ENCODE assay signal across 8 cellular contexts in genomic region chr4:105191621-105192210, GRCh38. TPM values are rescaled to one million over a fixed set of nuclear protein-coding genes. Genes with fewer than 3 reads are reported as not detected.
DNase-seq lines count a peak whose midpoint lies in the region; ATAC-seq, FAIRE-seq and TF ChIP-seq lines count a peak whose summit lies in the region.

No MANE protein-coding gene starts in this region.

- no peak overlapping the region for H3K4me3 ChIP-seq in K562
- no peak overlapping the region for H3K4me3 ChIP-seq in MG63

- H3K9me3 ChIP-seq in K562 (replicated peaks; ENCODE audit: control insufficient read depth, insufficient read depth, low read depth, low read length) (no peaks in the 10 kb centered on the region), MG63 (no peaks in the 10 kb centered on the region)

- no peaks in the 10 kb centered on the region for H4K20me1 ChIP-seq in K562 (replicated peaks; ENCODE audit: control insufficient read depth, insufficient read depth, low read length)

- no peak overlapping the region for H2AFZ ChIP-seq in K562 (ENCODE audit: low read depth, low read length)

- H3K9ac ChIP-seq in K562 (ENCODE audit: insufficient read depth in 1 of 2, low read depth in 2 of 2, low read length in 2 of 2) = no peak overlapping the region

- peak; percentile 63 for DNase-seq in EH (ENCODE audit: low read depth)
- peak; percentile 48 for DNase-seq in GM20000 (ENCODE audit: low spot score)
- no peak for DNase-seq in K562 (ENCODE audit: extremely low read depth in 1 of 4, low spot score in 3 of 4)
- peak; percentile 50 for DNase-seq in renal cortical epithelial cell (ENCODE audit: low read depth)
- no peak for DNase-seq in foreskin melanocyte
- no peak for DNase-seq in HEK293T (ENCODE audit: extremely low spot score)
- DNase-seq in MG63 = no peak

- TF ChIP-seq POLR2A in K562 (conservative IDR thresholded peaks at IDR 0.05) = no peak

- POLR2A ChIA-PET in K562 (lab: Yijun Ruan, JAX) (no interaction called here), HEK293T (lab: Yijun Ruan, JAX) (no interaction called here)

- H3K79me2 ChIP-seq in K562 (ENCODE audit: control insufficient read depth, insufficient read depth, low read length) = no peaks in the 10 kb centered on the region

- no peak for TF ChIP-seq EP300 in K562 (IDR thresholded peaks at IDR 0.05; ENCODE audit: low read length)

- WGBS in K562 (ENCODE audit: insufficient coverage, low coverage, missing lambda C conversion rate) = 50% methylated on average over 3 of the region's 3 CpGs

- ATAC-seq in HG03558 (IDR thresholded peaks at IDR 0.05; ENCODE audit: extremely low read depth, unreplicated experiment) (peak; percentile 40), K562 (no peak)

- no peak for FAIRE-seq in K562 (lab: Jason Lieb, UNC)

- no peak for TF ChIP-seq RAD21 in K562 (CRISPR knock-in tag; conservative IDR thresholded peaks at IDR 0.05 in 1 of 2, IDR thresholded peaks at IDR 0.05 in 1 of 2)

- H3K36me3 ChIP-seq in K562 (ENCODE audit: control insufficient read depth, insufficient read depth, low read length) = peaks cover 2% of the 10 kb centered on the region; the same call in 1 of the 3 replicates
- H3K36me3 ChIP-seq in MG63 = no peaks in the 10 kb centered on the region

- no peak overlapping the region for H3K27ac ChIP-seq in K562 (ENCODE audit: extremely low read depth, low read depth, low read length)

- no peak for TF ChIP-seq CTCF in GM20000 (IDR thresholded peaks at IDR 0.05; ENCODE audit: extremely low read depth, missing control alignments)
- no peak for TF ChIP-seq CTCF in K562 (IDR thresholded peaks at IDR 0.05 in 2 of 3, conservative IDR thresholded peaks at IDR 0.05 in 1 of 3; ENCODE audit: insufficient read depth in 2 of 3, low read depth in 1 of 3, low read length in 3 of 3)

- no peak overlapping the region for H3K4me2 ChIP-seq in K562 (ENCODE audit: insufficient read depth, low read length)

- intact Hi-C loops in K562 (cut with micrococcal nuclease) = no loop called here

- CTCF ChIA-PET in K562 (lab: Yijun Ruan, JAX; ENCODE audit: low intra/inter-chr PET ratio) (no interaction called here), HEK293T (lab: Yijun Ruan, JAX) (no interaction called here)

- no peaks in the 10 kb centered on the region for H3K9me1 ChIP-seq in K562 (ENCODE audit: control insufficient read depth, insufficient read depth, low read length)

- no peaks in the 10 kb centered on the region for H3K27me3 ChIP-seq in K562 (ENCODE audit: control insufficient read depth in 2 of 2, insufficient read depth in 2 of 2, low read length in 2 of 2)
- no peaks in the 10 kb centered on the region for H3K27me3 ChIP-seq in MG63

- in situ Hi-C loops in K562 (cut with MboI) = no loop called here

- BruUV-seq in K562 (replicated peaks; lab: Mats Ljungman, UMichigan) = no TSS peak

- H3K4me1 ChIP-seq in K562 (replicated peaks in 1 of 2; ENCODE audit: control insufficient read depth in 2 of 2, insufficient read depth in 2 of 2, low read length in 2 of 2) = no peaks in the 10 kb centered on the region

TF ChIP-seq in K562, 482 proteins besides CTCF, POLR2A, EP300 and RAD21:
- no peak for TF ChIP-seq SMARCE1 (IDR thresholded peaks at IDR 0.05)
- no peak for TF ChIP-seq EGR1 (conservative IDR thresholded peaks at IDR 0.05)
- TF ChIP-seq ZNF583 (CRISPR knock-in tag; IDR thresholded peaks at IDR 0.05) = no peak
- peak; percentile 10; the same call in 1 of the 2 replicates for TF ChIP-seq SPI1 (IDR thresholded peaks at IDR 0.05; ENCODE audit: borderline replicate concordance, low read depth, low read length)

TF ChIP-seq in HEK293T, 16 proteins besides CTCF, POLR2A, EP300 and RAD21:
- no peak for TF ChIP-seq L3MBTL2 (conservative IDR thresholded peaks at IDR 0.05)
- TF ChIP-seq TARDBP (IDR thresholded peaks at IDR 0.05) = no peak
- no peak for TF ChIP-seq HDGF (IDR thresholded peaks at IDR 0.05; ENCODE audit: borderline replicate concordance)
- no peak for TF ChIP-seq ELF4 (IDR thresholded peaks at IDR 0.05)
- no peak for TF ChIP-seq SUZ12 (IDR thresholded peaks at IDR 0.05)
- no peak for TF ChIP-seq LEF1 (IDR thresholded peaks at IDR 0.05; ENCODE audit: borderline replicate concordance)
- TF ChIP-seq FOXA1 (IDR thresholded peaks at IDR 0.05) = no peak
- no peak for TF ChIP-seq ARNT (IDR thresholded peaks at IDR 0.05)
- no peak for TF ChIP-seq NFRKB (IDR thresholded peaks at IDR 0.05)

RNA-seq across cellular contexts. Expression of gene TET2, which starts 45.0 kb away (rescaled TPM):
- 20.8 and 52.0 TPM in 2 replicates for total RNA-seq in K562 (2011; cell fraction: chromatin; rRNA removed; ENCODE audit: low replicate concordance)
- total RNA-seq in K562 (2011; cell fraction: nucleolus; rRNA removed) = 9.3 and 14.7 TPM in 2 replicates
- total RNA-seq in K562 (2011; cell fraction: nucleoplasm; rRNA removed) = 32.9 and 56.1 TPM in 2 replicates
- total RNA-seq in K562 (2014; rRNA removed) = 4.9 and 6.2 TPM in 2 replicates
- 9.2 and 10.8 TPM in 2 replicates for total RNA-seq in K562 (2014; rRNA removed; fragmentation: Illumina TruSeq; extraction: Trizol)
- total RNA-seq in K562 (2015; rRNA removed; fragmentation: Illumina TruSeq; extraction: Trizol) = 10.9 and 11.1 TPM in 2 replicates
- 7.0 and 8.6 TPM in 2 replicates for total RNA-seq in K562 (2021)
- polyA plus RNA-seq in K562 (2011; rRNA removed) = 7.1 and 7.9 TPM in 2 replicates
- polyA plus RNA-seq in K562 (2011; cell fraction: cytosol; rRNA removed) = 2.5 and 3.7 TPM in 2 replicates
- 10.7 and 12.4 TPM in 2 replicates for polyA plus RNA-seq in K562 (2011; cell fraction: nucleus; rRNA removed)
- 3.3 TPM in 2 replicates for polyA plus RNA-seq in K562 (2012)
- polyA plus RNA-seq in K562 (2014; fragmentation: Illumina TruSeq; extraction: Trizol) = 4.2 and 4.7 TPM in 2 replicates
- 1 to 10 TPM in 1 of 2 experiments, under 1 TPM in 1; 0.80 to 1.4 TPM for polyA plus RNA-seq in K562 (2014; fragmentation: Nextera tagmentation; extraction: Ambion mirVana)
- 3.0 and 3.4 TPM in 2 replicates for polyA plus RNA-seq in K562 (2014; rRNA removed)
- 50.4 and 62.0 TPM in 2 replicates for polyA minus RNA-seq in K562 (2011; rRNA and poly(A)+ RNA removed)
- 9.3 and 11.5 TPM in 2 replicates for polyA minus RNA-seq in K562 (2011; cell fraction: cytosol; rRNA and poly(A)+ RNA removed)
- 42.0 and 68.1 TPM in 2 replicates for polyA minus RNA-seq in K562 (2011; cell fraction: nucleus; rRNA and poly(A)+ RNA removed)
- total RNA-seq in renal cortical epithelial cell = 5.4 and 18.8 TPM in 2 replicates
- 0.59 and 1.3 TPM in 2 replicates for total RNA-seq in MG63 (2014; rRNA removed; shearing (Covaris generic); ENCODE audit: low replicate concordance)

Comparison
In these comparisons a context has a peak if more than half of its experiments do, and no peak if none do; other contexts are left out.
1. DNase-seq: peak in EH (single experiment), GM20000 (single experiment) and renal cortical epithelial cell (single experiment); none in K562 (0 of 4), foreskin melanocyte (single experiment), HEK293T (single experiment) and MG63 (single experiment).